Comparison of ENCODE assay signal across 8 cellular contexts in the genomic region with DNA sequence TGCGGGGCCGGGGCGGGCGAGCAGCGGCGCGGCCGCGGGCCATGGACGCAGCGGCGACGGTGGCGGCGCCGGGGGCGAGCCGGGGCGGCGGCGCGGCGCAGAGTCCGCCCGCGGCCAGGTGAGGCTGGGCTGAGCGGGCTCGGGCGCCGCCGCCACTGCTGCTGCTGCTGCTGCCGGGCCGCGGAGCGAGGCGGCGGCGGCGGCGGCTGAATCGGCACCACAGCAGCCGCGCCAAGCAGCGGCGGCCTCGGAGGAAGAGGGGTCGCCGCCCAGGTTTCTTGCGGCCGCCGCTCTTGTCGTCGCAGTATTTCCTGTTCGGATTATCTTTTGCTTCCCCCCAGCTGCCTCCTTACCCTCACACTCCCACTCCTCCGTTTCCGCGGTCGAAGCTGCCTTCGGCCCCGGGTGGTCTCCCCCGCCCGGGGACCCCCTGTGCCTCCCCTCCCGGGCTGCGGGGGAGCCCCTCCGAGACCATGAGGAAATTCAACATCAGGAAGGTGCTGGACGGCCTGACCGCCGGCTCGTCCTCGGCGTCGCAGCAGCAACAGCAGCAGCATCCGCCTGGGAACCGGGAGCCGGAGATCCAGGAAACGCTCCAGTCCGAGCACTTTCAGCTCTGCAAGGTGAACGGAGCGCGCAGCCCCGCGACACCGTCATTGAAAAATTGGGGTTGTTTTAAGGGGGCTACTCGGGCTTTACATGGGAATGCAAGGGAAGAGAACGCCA. TPM values are rescaled to one million over a fixed set of nuclear protein-coding genes. Genes with fewer than 3 reads are reported as not detected.
DNase-seq lines count a peak whose midpoint lies in the region; ATAC-seq, FAIRE-seq and TF ChIP-seq lines count a peak whose summit lies in the region.

A gene (plus strand): TSS at position 358 of the 726 bp plus-strand sequence. CDS start 116 bp downstream, at position 474.

- peak within 1 kb of the TSS; percentile 79 for H3K27ac ChIP-seq in ACC112 (ENCODE audit: low read depth, low read length)
- peak within 1 kb of the TSS; percentile 94 to 98 (median 95) for H3K27ac ChIP-seq in esophagus muscularis mucosa (replicated peaks in 1 of 4)
- peak within 1 kb of the TSS; percentile 95 to 98 (median 97) for H3K27ac ChIP-seq in stomach

- ATAC-seq in HG03025 (IDR thresholded peaks at IDR 0.05; ENCODE audit: low FRiP score, unreplicated experiment): peak; percentile 30

- FAIRE-seq in GM18507 (lab: Jason Lieb, UNC): peak; percentile 21

- no peaks in the 10 kb centered on the region for H3K27me3 ChIP-seq in ACC112 (ENCODE audit: insufficient read depth, low read length)
- H3K27me3 ChIP-seq in esophagus muscularis mucosa: no peaks in the 10 kb centered on the region
- no peaks in the 10 kb centered on the region for H3K27me3 ChIP-seq in stomach

- TF ChIP-seq EP300 in esophagus muscularis mucosa (IDR thresholded peaks at IDR 0.05): no peak
- TF ChIP-seq EP300 in stomach (IDR thresholded peaks at IDR 0.05): no peak

- DNase-seq in GM18507 (ENCODE audit: extremely low spot score, insufficient read length, low read depth) (peak; percentile 7), NOMO-1 treated with DMSO at 0.1 percent for 48 hours (lab: John Stamatoyannopoulos, UW; ENCODE audit: unreplicated experiment) (peak; percentile 27), esophagus muscularis mucosa (ENCODE audit: extremely low spot score) (no peak), myocyte (ENCODE audit: low read depth) (peak; percentile 49), stomach (peak; percentile 66)
- peak; percentile 62 to 67 for DNase-seq in activated T-cell treated with anti-CD3 and anti-CD28 coated beads, Interleukin-2, amount 50 U/mL, for 48 hours

- TF ChIP-seq CTCF in esophagus muscularis mucosa (IDR thresholded peaks at IDR 0.05): no peak
- no peak for TF ChIP-seq CTCF in stomach (IDR thresholded peaks at IDR 0.05)

- intact Hi-C loops in esophagus muscularis mucosa (cut with DNase I) (loop anchor here (10.0 kb wide), 1 partner anchor 659 kb away; a partner anchor contains a TSS), stomach (cut with DNase I; ENCODE audit: low total_unique reads) (no loop called here)

- H3K4me3 ChIP-seq in ACC112 (ENCODE audit: low read depth, low read length): peak within 1 kb of the TSS; percentile 97
- peak within 1 kb of the TSS; percentile 83 to 97 (median 88) for H3K4me3 ChIP-seq in esophagus muscularis mucosa
- peak within 1 kb of the TSS; percentile 78 to 85 (median 83) for H3K4me3 ChIP-seq in stomach

- H3K4me1 ChIP-seq in ACC112 (ENCODE audit: control insufficient read depth, insufficient read depth, low read length, unreplicated experiment): peaks cover 19% of the 10 kb centered on the region
- H3K4me1 ChIP-seq in esophagus muscularis mucosa: peaks cover 3 to 37% (median 28%) of the 10 kb centered on the region in 4 donors
- peaks cover 0 to 49% (median 24%) of the 10 kb centered on the region in 4 donors for H3K4me1 ChIP-seq in stomach

- peaks cover 60% of the 10 kb centered on the region for H3K79me2 ChIP-seq in ACC112 (ENCODE audit: control insufficient read depth, insufficient read depth, low read length, unreplicated experiment)

- H3K9me3 ChIP-seq in esophagus muscularis mucosa (no peaks in the 10 kb centered on the region), stomach (no peaks in the 10 kb centered on the region)

- H3K36me3 ChIP-seq in ACC112 (ENCODE audit: insufficient read depth, low read length): no peaks in the 10 kb centered on the region
- H3K36me3 ChIP-seq in esophagus muscularis mucosa: no peaks in the 10 kb centered on the region
- H3K36me3 ChIP-seq in stomach: no peaks in the 10 kb centered on the region

- peak within 1 kb of the TSS; percentile 73 for H2AFZ ChIP-seq in ACC112 (ENCODE audit: low read length, unreplicated experiment)

- TF ChIP-seq POLR2A in esophagus muscularis mucosa (IDR thresholded peaks at IDR 0.05; ENCODE audit: low read depth): no peak
- TF ChIP-seq POLR2A in stomach (IDR thresholded peaks at IDR 0.05): no peak

- 3% methylated on average over 21 of the region's 85 CpGs for WGBS in esophagus muscularis mucosa
- WGBS in stomach, 5 donors: 0 to 1% (median 1%) methylated on average over 47 to 85 of the region's 85 CpGs

RNA-seq across cellular contexts. Expression of the gene that starts here (rescaled TPM):
- total RNA-seq in esophagus muscularis mucosa: 10 to 100 TPM; 18.1 to 22.1 (median 20.0) TPM
- 35.2 and 36.5 TPM in 2 replicates for total RNA-seq in myocyte
- polyA plus RNA-seq in myocyte (2012): 11.9 TPM
- total RNA-seq in stomach: 10 to 100 TPM; 15.2 to 56.2 (median 29.1) TPM
- 1 to 10 TPM; 5.9 to 9.3 (median 8.6) TPM for polyA plus RNA-seq in stomach
